In the genomic region with DNA sequence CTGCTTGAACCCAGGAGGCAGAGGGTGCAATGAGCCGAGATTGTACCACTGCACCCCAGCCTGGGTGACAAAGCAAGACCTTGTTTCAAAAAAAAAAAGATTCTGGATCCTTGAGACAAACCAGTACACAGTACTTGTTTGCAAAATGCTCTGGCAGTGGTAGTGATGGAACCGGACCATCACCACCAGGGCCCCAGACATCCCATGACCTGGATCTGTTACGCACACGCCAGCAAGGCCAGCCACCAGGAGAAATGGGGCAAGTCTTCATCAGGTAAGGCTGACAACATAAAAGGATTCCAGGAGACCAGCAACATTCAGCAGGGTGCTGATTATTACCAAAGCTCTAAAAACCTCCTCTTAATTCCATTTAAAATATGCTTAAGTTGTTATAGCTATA, we compare ENCODE assay signal across 16 cellular contexts. TPM values are rescaled to one million over a fixed set of nuclear protein-coding genes. Genes with fewer than 3 reads are reported as not detected.
A peak's percentile ranks its signal among the peaks of the same experiment; 100 is the strongest.
DNase-seq lines count a peak whose midpoint lies in the region; ATAC-seq and TF ChIP-seq lines count a peak whose summit lies in the region.
"Had no signal": no experiment of that assay in that cellular context is flagged by ENCODE, and none has a peak within 500 bp of the region (broad histone marks: within the 10 kb centered on the region; RNA-seq: fewer than 3 reads in every experiment).

No MANE protein-coding gene starts in this region.

- ATAC-seq in right cardiac atrium (no peak), body of pancreas (no peak), psoas muscle (no peak), HG03039 (IDR thresholded peaks at IDR 0.05; ENCODE audit: unreplicated experiment) (no peak)

- WGBS in right cardiac atrium = 93% methylated on average over 4 of the region's 4 CpGs
- 93 to 98% methylated on average over 4 of the region's 4 CpGs for WGBS in body of pancreas, 2 donors
- WGBS in psoas muscle, 3 donors = 66 to 89% (median 68%) methylated on average over 4 of the region's 4 CpGs

- intact Hi-C loops in right cardiac atrium (cut with DNase I) = no loop called here
- intact Hi-C loops in cardiac septum (cut with DNase I) = loop anchor here (10.0 kb wide), 1 partner anchor 301 kb away; no protein-coding TSS in a partner anchor
- intact Hi-C loops in body of pancreas (cut with DNase I) = no loop called here
- intact Hi-C loops in psoas muscle (cut with DNase I) = no loop called here
- intact Hi-C loops in OCI-LY7 (cut with micrococcal nuclease; ENCODE audit: unreplicated experiment) = no loop called here

- H3K9me3 ChIP-seq in right cardiac atrium (ENCODE audit: control insufficient read depth, low read length) (no peaks in the 10 kb centered on the region), body of pancreas (no peaks in the 10 kb centered on the region), psoas muscle (no peaks in the 10 kb centered on the region), OCI-LY7 (ENCODE audit: low read length) (no peaks in the 10 kb centered on the region)
- H3K9me3 ChIP-seq: Caco-2, MG63 had no signal

- H3K36me3 ChIP-seq in body of pancreas (replicated peaks in 1 of 2; ENCODE audit: insufficient read depth in 1 of 2, low read depth in 2 of 2) (no peaks in the 10 kb centered on the region), psoas muscle (ENCODE audit: insufficient read depth in 1 of 2, low read depth in 1 of 2) (no peaks in the 10 kb centered on the region), OCI-LY7 (ENCODE audit: insufficient read depth, low read length) (no peaks in the 10 kb centered on the region)

- H4K20me1 ChIP-seq in OCI-LY7 (ENCODE audit: insufficient read depth, low read length) = no peaks in the 10 kb centered on the region

- POLR2A ChIA-PET in OCI-LY7 (lab: Charles Lee) = no interaction called here

- H3K4me3 ChIP-seq in right cardiac atrium (ENCODE audit: low read length) (no peak overlapping the region), body of pancreas (no peak overlapping the region), psoas muscle (no peak overlapping the region), OCI-LY7 (ENCODE audit: low read depth, low read length, poor library complexity, severe bottlenecking) (no peak overlapping the region)
- H3K4me3 ChIP-seq: MG63 had no signal

- CTCF ChIA-PET in OCI-LY7 (lab: Charles Lee; ENCODE audit: unreplicated experiment) = no interaction called here

- H3K4me1 ChIP-seq in right cardiac atrium (ENCODE audit: control insufficient read depth, insufficient read depth, low read length) (peaks cover 43% of the 10 kb centered on the region), body of pancreas (peaks cover 100% of the 10 kb centered on the region), psoas muscle (peaks cover 75% of the 10 kb centered on the region), OCI-LY7 (ENCODE audit: insufficient read depth, low read length, poor library complexity, severe bottlenecking) (no peaks in the 10 kb centered on the region)

- H2AFZ ChIP-seq in OCI-LY7 (ENCODE audit: low read length) = no peak overlapping the region

- no peak for TF ChIP-seq POLR2A in body of pancreas (IDR thresholded peaks at IDR 0.05)

- TF ChIP-seq CTCF in body of pancreas (IDR thresholded peaks at IDR 0.05) = no peak
- no peak for TF ChIP-seq CTCF in psoas muscle (IDR thresholded peaks at IDR 0.05)
- no peak for TF ChIP-seq CTCF in OCI-LY7 (conservative IDR thresholded peaks at IDR 0.05; ENCODE audit: low read length)

- DNase-seq in right cardiac atrium (no peak), cardiac septum (ENCODE audit: low spot score) (no peak), body of pancreas (no peak), psoas muscle (no peak), OCI-LY7 (ENCODE audit: low spot score) (no peak), NOMO-1 (lab: John Stamatoyannopoulos, UW; ENCODE audit: unreplicated experiment in 2 of 2) (no peak), NCI-H446 treated with DMSO at 0.1 percent for 48 hours (lab: John Stamatoyannopoulos, UW) (no peak)
- DNase-seq: Caco-2, EL, IMR-90, Karpas-422, MG63, NCI-H1092, NCI-H2081 treated with DMSO at 0.1 percent for 48 hours, NCI-H510A treated with DMSO at 0.1 percent for 48 hours had no signal

- no peaks in the 10 kb centered on the region for H3K79me2 ChIP-seq in OCI-LY7 (ENCODE audit: insufficient read depth, low read depth, low read length)

- no peak overlapping the region for H3K4me2 ChIP-seq in OCI-LY7 (ENCODE audit: low read length)

- BruUV-seq in OCI-LY7 (replicated peaks; lab: Mats Ljungman, UMichigan) = no TSS peak

- H3K27ac ChIP-seq in right cardiac atrium (ENCODE audit: low read length) (peak overlapping the region; percentile 48), body of pancreas (peak overlapping the region; percentile 78 to 85 (median 82)), psoas muscle (peak overlapping the region; percentile 94), OCI-LY7 (ENCODE audit: low read depth, low read length, poor library complexity, severe bottlenecking) (no peak overlapping the region)

- no peaks in the 10 kb centered on the region for H3K9me2 ChIP-seq in OCI-LY7 (ENCODE audit: insufficient read depth, low read length)

- H3K27me3 ChIP-seq in right cardiac atrium (ENCODE audit: control insufficient read depth, insufficient read depth) (no peaks in the 10 kb centered on the region), body of pancreas (no peaks in the 10 kb centered on the region), psoas muscle (ENCODE audit: insufficient read depth in 3 of 3, low read length in 2 of 3) (no peaks in the 10 kb centered on the region)
- H3K27me3 ChIP-seq: MG63 had no signal

RNA-seq across cellular contexts. Expression of a gene that starts 35.5 kb away (rescaled TPM):
- total RNA-seq in right cardiac atrium (10 to 100 TPM; 42.3 to 79.5 (median 52.2) TPM), cardiac septum (52.3 TPM), body of pancreas (100 to 1,000 TPM in 1 of 2 donors, 10 to 100 TPM in 1; 63.8 to 111 TPM), psoas muscle (100 to 1,000 TPM in 1 of 4 donors, 10 to 100 TPM in 2, 1 to 10 TPM in 1; 8.7 to 163 (median 57.0) TPM), OCI-LY7 (2022) (0.49 and 1.7 TPM in 2 replicates)
- polyA plus RNA-seq in right cardiac atrium (36.4 TPM), psoas muscle (10 to 100 TPM; 11.3 to 64.5 (median 50.4) TPM)
- total RNA-seq in OCI-LY7 (2014; rRNA removed; shearing (Covaris generic)) = 0.03 and 0.22 TPM in 2 replicates
